Comparison of ENCODE assay signal across 22 cellular contexts in the genomic region with DNA sequence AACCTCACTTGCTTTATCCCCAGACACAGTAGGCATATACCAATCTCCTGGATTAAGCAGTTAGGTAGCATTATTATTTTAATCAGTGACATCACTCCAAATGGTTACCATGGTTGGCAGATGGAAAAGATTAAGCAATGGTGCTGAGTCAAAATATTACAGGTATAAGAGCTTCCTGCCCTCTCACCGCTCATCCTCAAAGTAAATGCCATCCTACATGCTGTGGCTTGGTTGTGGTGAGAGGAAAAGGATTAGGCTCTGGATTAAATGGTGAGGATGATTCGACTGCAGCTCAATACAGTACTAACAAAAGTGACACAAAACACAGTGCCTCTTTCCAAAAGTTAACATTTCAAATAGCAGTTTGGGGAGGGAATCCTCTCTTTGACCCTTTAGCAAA.
"Had no signal": no experiment of that assay in that cellular context is flagged by ENCODE, and none has a peak within 500 bp of the region (broad histone marks: within the 10 kb centered on the region; RNA-seq: fewer than 3 reads in every experiment).

No MANE protein-coding gene starts in this region.

- H3K27ac Mint-ChIP-seq: activated CD4-positive, alpha-beta T cell treated with anti-CD3 and anti-CD28 coated beads, Interleukin-2, amount 10 ng/mL, durations not matched to agents 7 days and 5 days; activated CD8-positive, alpha-beta memory T cell treated with anti-CD3 and anti-CD28 coated beads, Interleukin-2, amount 10 ng/mL, durations not matched to agents 7 days and 5 days; activated CD8-positive, alpha-beta T cell treated with anti-CD3 and anti-CD28 coated beads for 36 hours; activated naive CD4-positive, alpha-beta T cell treated with anti-CD3 and anti-CD28 coated beads, Interleukin-2, amount 50 U/mL, for 24 hours; activated T-helper 1 cell treated with anti-CD3 and anti-CD28 coated beads, Interleukin-12 subunit alpha, Interleukin-12 subunit beta, Interleukin-2, Interleukin-4 antibody, amounts not matched to agents 30 ng/mL and 10 ng/mL and 1 ng/mL, durations not matched to agents 14 hours and 24 hours and 36 hours; effector memory CD8-positive, alpha-beta T cell; naive thymus-derived CD4-positive, alpha-beta T cell; progenitor cell of endocrine pancreas; T-helper 2 cell treated with Interferon-gamma antibody and Interleukin-4, amounts not matched to agents 5 μg/mL and 100 μg/mL, for 36 hours; type B pancreatic cell had no signal

- H3K36me3 Mint-ChIP-seq: activated CD8-positive, alpha-beta memory T cell treated with anti-CD3 and anti-CD28 coated beads, Interleukin-2, amount 10 ng/mL, durations not matched to agents 7 days and 5 days; activated naive CD4-positive, alpha-beta T cell treated with anti-CD3 and anti-CD28 coated beads, Interleukin-2, amount 50 U/mL, for 24 hours; naive thymus-derived CD4-positive, alpha-beta T cell had no signal

- H3K36me3 ChIP-seq: left lung, thoracic aorta, vagina had no signal

- DNase-seq: activated CD4-positive, alpha-beta T cell treated with anti-CD3 and anti-CD28 coated beads, Interleukin-2, amount 10 ng/mL, durations not matched to agents 7 days and 5 days; activated CD4-positive, CD25-positive, alpha-beta regulatory T cell treated with anti-CD3 and anti-CD28 coated beads, Interleukin-2, amount 50 U/mL, for 72 hours; activated CD8-positive, alpha-beta memory T cell treated with anti-CD3 and anti-CD28 coated beads, Interleukin-2, amount 10 ng/mL, durations not matched to agents 7 days and 5 days; activated CD8-positive, alpha-beta T cell treated with anti-CD3 and anti-CD28 coated beads for 36 hours; activated gamma-delta T cell treated with Interleukin-2 at 50 U/mL for 16 hours; activated T-cell treated with anti-CD3 and anti-CD28 coated beads for 4 hours; anterior cingulate cortex; central memory CD4-positive, alpha-beta T cell; dorsolateral prefrontal cortex; effector memory CD8-positive, alpha-beta T cell; left lung; naive thymus-derived CD4-positive, alpha-beta T cell; stimulated activated CD4-positive, alpha-beta T cell treated with anti-CD3 and anti-CD28 coated beads, Interleukin-4, amount 100 ng/mL, for 24 hours; stimulated activated naive CD4-positive, alpha-beta T cell treated with Interleukin-2 at 50 U/mL for 16 hours had no signal

- H3K4me1 ChIP-seq: left lung had no signal

- H3K27me3 ChIP-seq: vagina had no signal

- ATAC-seq: activated CD8-positive, alpha-beta memory T cell treated with anti-CD3 and anti-CD28 coated beads, Interleukin-2, amount 10 ng/mL, durations not matched to agents 7 days and 5 days; activated CD8-positive, alpha-beta T cell treated with anti-CD3 and anti-CD28 coated beads for 36 hours; effector memory CD8-positive, alpha-beta T cell; left lung; naive thymus-derived CD4-positive, alpha-beta T cell had no signal

- H3K9me3 Mint-ChIP-seq: activated CD4-positive, alpha-beta T cell treated with anti-CD3 and anti-CD28 coated beads, Interleukin-2, amount 10 ng/mL, durations not matched to agents 7 days and 5 days; activated naive CD4-positive, alpha-beta T cell treated with anti-CD3 and anti-CD28 coated beads, Interleukin-2, amount 50 U/mL, for 24 hours; activated T-helper 1 cell treated with anti-CD3 and anti-CD28 coated beads, Interleukin-12 subunit alpha, Interleukin-12 subunit beta, Interleukin-2, Interleukin-4 antibody, amounts not matched to agents 30 ng/mL and 10 ng/mL and 1 ng/mL, durations not matched to agents 14 hours and 24 hours and 36 hours; effector memory CD8-positive, alpha-beta T cell; T-helper 2 cell treated with Interferon-gamma antibody and Interleukin-4, amounts not matched to agents 5 μg/mL and 100 μg/mL, for 36 hours; type B pancreatic cell had no signal

- H3K9me3 ChIP-seq: left lung, thoracic aorta, vagina had no signal

- H3K4me3 ChIP-seq: left lung, lung, thoracic aorta, vagina had no signal

- H3K27me3 Mint-ChIP-seq: progenitor cell of endocrine pancreas, type B pancreatic cell had no signal

- H3K27ac ChIP-seq: left lung, thoracic aorta, vagina had no signal

- H3K4me1 Mint-ChIP-seq: activated CD4-positive, alpha-beta T cell treated with anti-CD3 and anti-CD28 coated beads, Interleukin-2, amount 10 ng/mL, durations not matched to agents 7 days and 5 days; activated CD8-positive, alpha-beta memory T cell treated with anti-CD3 and anti-CD28 coated beads, Interleukin-2, amount 10 ng/mL, durations not matched to agents 7 days and 5 days; activated naive CD4-positive, alpha-beta T cell treated with anti-CD3 and anti-CD28 coated beads, Interleukin-2, amount 50 U/mL, for 24 hours; naive thymus-derived CD4-positive, alpha-beta T cell had no signal

- H3K4me3 Mint-ChIP-seq: activated CD4-positive, alpha-beta T cell treated with anti-CD3 and anti-CD28 coated beads, Interleukin-2, amount 10 ng/mL, durations not matched to agents 7 days and 5 days; activated CD8-positive, alpha-beta memory T cell treated with anti-CD3 and anti-CD28 coated beads, Interleukin-2, amount 10 ng/mL, durations not matched to agents 7 days and 5 days; activated CD8-positive, alpha-beta T cell treated with anti-CD3 and anti-CD28 coated beads for 36 hours; activated naive CD4-positive, alpha-beta T cell treated with anti-CD3 and anti-CD28 coated beads, Interleukin-2, amount 50 U/mL, for 24 hours; activated T-helper 1 cell treated with anti-CD3 and anti-CD28 coated beads, Interleukin-12 subunit alpha, Interleukin-12 subunit beta, Interleukin-2, Interleukin-4 antibody, amounts not matched to agents 30 ng/mL and 10 ng/mL and 1 ng/mL, durations not matched to agents 14 hours and 24 hours and 36 hours; effector memory CD8-positive, alpha-beta T cell; naive thymus-derived CD4-positive, alpha-beta T cell; T-helper 2 cell treated with Interferon-gamma antibody and Interleukin-4, amounts not matched to agents 5 μg/mL and 100 μg/mL, for 36 hours had no signal
